In the genomic region with DNA sequence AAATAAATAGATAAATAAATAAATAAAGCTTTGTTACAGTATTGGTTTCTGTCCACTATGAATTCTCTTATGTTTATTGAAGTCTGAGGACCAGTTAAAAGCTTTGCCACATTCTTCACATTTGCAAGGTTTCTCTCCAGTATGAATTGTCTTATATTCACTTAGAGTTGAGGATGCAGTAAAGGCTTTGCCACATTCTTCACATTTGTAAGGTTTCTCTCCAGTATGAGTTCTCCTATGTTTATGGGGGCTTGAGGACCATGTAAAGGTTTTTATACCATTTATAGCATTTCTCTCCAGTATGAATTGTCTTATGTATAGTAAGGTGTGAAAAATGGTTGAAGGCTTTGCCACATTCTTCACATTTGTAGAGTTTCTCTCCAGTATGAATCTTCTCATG, we compare ENCODE assay signal across 15 cellular contexts.
DNase-seq lines count a peak whose midpoint lies in the region; ATAC-seq and TF ChIP-seq lines count a peak whose summit lies in the region.
"Had no signal": no experiment of that assay in that cellular context is flagged by ENCODE, and none has a peak within 500 bp of the region (broad histone marks: within the 10 kb centered on the region; RNA-seq: fewer than 3 reads in every experiment).

No MANE protein-coding gene starts in this region.

- H3K4me2 ChIP-seq in BLaER1 treated with 17β-estradiol and CSF1 and Interleukin-3, amounts not matched to agents 10 nM and 100 nM = no peak overlapping the region
- H3K4me2 ChIP-seq: GM23338 had no signal

- peaks cover 96 to 100% (median 97%) of the 10 kb centered on the region in 11 experiments for H3K9me3 ChIP-seq in BLaER1 treated with 17β-estradiol and CSF1 and Interleukin-3, amounts not matched to agents 10 nM and 100 nM (replicated peaks in 1 of 11)
- H3K9me3 ChIP-seq in endodermal cell (ENCODE audit: control insufficient read depth, low read length) (peaks cover 99% of the 10 kb centered on the region), thoracic aorta (peaks cover 78% of the 10 kb centered on the region)
- H3K9me3 ChIP-seq: BE2C had no signal

- no peak for ATAC-seq in thoracic aorta (ENCODE audit: insufficient number of reproducible peaks, low FRiP score, low read depth)
- ATAC-seq in HG03439 (IDR thresholded peaks at IDR 0.05; ENCODE audit: unreplicated experiment) = no peak
- ATAC-seq: GM23338, HepG2 had no signal

- no peak overlapping the region for H3K9ac ChIP-seq in BLaER1 treated with 17β-estradiol and CSF1 and Interleukin-3, amounts not matched to agents 10 nM and 100 nM
- H3K9ac ChIP-seq in endodermal cell (ENCODE audit: extremely low read depth, low read length, poor library complexity, severe bottlenecking) = no peak overlapping the region

- no peaks in the 10 kb centered on the region for H3K27me3 Mint-ChIP-seq in endodermal cell (ENCODE audit: insufficient read depth)
- H3K27me3 Mint-ChIP-seq: CD8-positive, alpha-beta memory T cell had no signal

- no peaks in the 10 kb centered on the region for H4K20me1 ChIP-seq in BLaER1 treated with 17β-estradiol and CSF1 and Interleukin-3, amounts not matched to agents 10 nM and 100 nM

- no peak overlapping the region for H3K27ac ChIP-seq in BLaER1 treated with 17β-estradiol and CSF1 and Interleukin-3, amounts not matched to agents 10 nM and 100 nM
- H3K27ac ChIP-seq in endodermal cell (ENCODE audit: low read depth, low read length) = no peak overlapping the region
- no peak overlapping the region for H3K27ac ChIP-seq in thoracic aorta

- peaks cover 72% of the 10 kb centered on the region for H3K36me3 Mint-ChIP-seq in endodermal cell (ENCODE audit: low read depth)

- H3K4me1 ChIP-seq in BLaER1 treated with 17β-estradiol and CSF1 and Interleukin-3, amounts not matched to agents 10 nM and 100 nM = no peaks in the 10 kb centered on the region
- H3K4me1 ChIP-seq in endodermal cell (ENCODE audit: control insufficient read depth, insufficient read depth, low read length) (no peaks in the 10 kb centered on the region), thoracic aorta (ENCODE audit: control insufficient read depth in 1 of 2, low read depth in 2 of 2) (no peaks in the 10 kb centered on the region)
- H3K4me1 ChIP-seq: BE2C had no signal

- peaks cover 70% of the 10 kb centered on the region for H3K9me3 Mint-ChIP-seq in endodermal cell

- H3K4me3 ChIP-seq in BLaER1 treated with 17β-estradiol and CSF1 and Interleukin-3, amounts not matched to agents 10 nM and 100 nM = peak overlapping the region in 6 of 10 experiments; percentile 8 to 28 (median 16); a peak in 4 of 20 replicates
- H3K4me3 ChIP-seq in endodermal cell (ENCODE audit: low read length) (peak overlapping the region; percentile 72), thoracic aorta (peak overlapping the region; percentile 1)
- H3K4me3 ChIP-seq: GM23338 had no signal

- no peak overlapping the region for H3K4me3 Mint-ChIP-seq in endodermal cell
- H3K4me3 Mint-ChIP-seq: CD8-positive, alpha-beta memory T cell; GM23338; H9; HFFc6 had no signal

- H3K27me3 ChIP-seq in BLaER1 treated with 17β-estradiol and CSF1 and Interleukin-3, amounts not matched to agents 10 nM and 100 nM = no peaks in the 10 kb centered on the region
- H3K27me3 ChIP-seq in endodermal cell (ENCODE audit: control insufficient read depth, insufficient read depth, low read length, poor library complexity, severe bottlenecking) (no peaks in the 10 kb centered on the region), thoracic aorta (replicated peaks; ENCODE audit: insufficient read depth) (no peaks in the 10 kb centered on the region)
- H3K27me3 ChIP-seq: BE2C had no signal

- no peak overlapping the region for H3K27ac Mint-ChIP-seq in endodermal cell
- H3K27ac Mint-ChIP-seq: CD8-positive, alpha-beta memory T cell; GM23338; H9; HFFc6 had no signal

- H3K36me3 ChIP-seq in BLaER1 treated with 17β-estradiol and CSF1 and Interleukin-3, amounts not matched to agents 10 nM and 100 nM = peaks cover 54 to 92% (median 79%) of the 10 kb centered on the region in 11 experiments
- H3K36me3 ChIP-seq in endodermal cell (ENCODE audit: control insufficient read depth, insufficient read depth, low read length) (peaks cover 54% of the 10 kb centered on the region), thoracic aorta (peaks cover 3% of the 10 kb centered on the region)
- H3K36me3 ChIP-seq: BE2C had no signal

- H3K4me1 Mint-ChIP-seq in endodermal cell = no peaks in the 10 kb centered on the region
- H3K4me1 Mint-ChIP-seq: CD8-positive, alpha-beta memory T cell; GM23338; H9 had no signal

- DNase-seq in RPMI7951 (ENCODE audit: low read depth) = peak; percentile 0
- no peak for DNase-seq in endodermal cell
- DNase-seq in thoracic aorta (ENCODE audit: low spot score) = no peak
- DNase-seq in EL = no peak
- no peak for DNase-seq in COR-L47 (lab: John Stamatoyannopoulos, UW)
- DNase-seq: BE2C; Calu3; CD8-positive, alpha-beta memory T cell; DMS 273 treated with DMSO at 0.1 percent for 48 hours; H9; HFFc6 had no signal

- TF ChIP-seq CTCF in endodermal cell (conservative IDR thresholded peaks at IDR 0.05) = no peak
- TF ChIP-seq CTCF in thoracic aorta (IDR thresholded peaks at IDR 0.05) = no peak

Comparison
In these comparisons a context has a peak if more than half of its experiments do, and no peak if none do; other contexts are left out.
1. H3K4me3 ChIP-seq: peak in every context shown above with its lines; median percentile 72 in endodermal cell; 16 in BLaER1 treated with 17β-estradiol and CSF1 and Interleukin-3, amounts not matched to agents 10 nM and 100 nM; 1 in thoracic aorta.